9 cellular contexts compared by ENCODE assay signal in genomic region chr6:31952140-31952805, GRCh38. TPM values are rescaled to one million over a fixed set of nuclear protein-coding genes. Genes with fewer than 3 reads are reported as not detected.
DNase-seq lines count a peak whose midpoint lies in the region; ATAC-seq and TF ChIP-seq lines count a peak whose summit lies in the region.
"Had no signal": no experiment of that assay in that cellular context is flagged by ENCODE, and none has a peak within 500 bp of the region (broad histone marks: within the 10 kb centered on the region; RNA-seq: fewer than 3 reads in every experiment).

No MANE protein-coding gene starts in this region.

- H3K4me3 ChIP-seq in HL-60 (replicated peaks; ENCODE audit: insufficient read depth, low read length), result no peak overlapping the region
- no peak overlapping the region for H3K4me3 ChIP-seq in transverse colon
- H3K4me3 ChIP-seq: skin epidermis had no signal

- H3K36me3 Mint-ChIP-seq in T-helper 2 cell treated with Interferon-gamma antibody and Interleukin-4, amounts not matched to agents 5 μg/mL and 100 μg/mL, for 36 hours (ENCODE audit: low read depth), result peaks cover 34% of the 10 kb centered on the region

- H3K4me3 Mint-ChIP-seq in T-helper 2 cell treated with Interferon-gamma antibody and Interleukin-4, amounts not matched to agents 5 μg/mL and 100 μg/mL, for 36 hours, result no peak overlapping the region

- TF ChIP-seq POLR2A in transverse colon (IDR thresholded peaks at IDR 0.05), result no peak

- ATAC-seq in GM19452 (IDR thresholded peaks at IDR 0.05; ENCODE audit: unreplicated experiment) (no peak), HG02798 (IDR thresholded peaks at IDR 0.05; ENCODE audit: poor library complexity, unreplicated experiment) (no peak)

- in situ Hi-C loops in transverse colon (cut with MboI; ENCODE audit: low pct_ligation_motif_present in 1 of 4, low pct_unique_long_range_greater_than_20kb in 1 of 4, low sequenced_read_pairs in 3 of 4), result loop anchor here in 3 of 4 donors (10.0 to 25.0 kb wide), 3 partner anchors 47 to 277 kb away; partner anchors contain the start of gene ZBTB12 (in 1 of the 3)

- H3K4me1 Mint-ChIP-seq in T-helper 2 cell treated with Interferon-gamma antibody and Interleukin-4, amounts not matched to agents 5 μg/mL and 100 μg/mL, for 36 hours (ENCODE audit: low read depth), result peaks cover 4% of the 10 kb centered on the region

- DNase-seq in COR-L47 (lab: John Stamatoyannopoulos, UW) (peak; percentile 22), HL-60 (ENCODE audit: low read depth in 1 of 2, low spot score in 1 of 2) (peak in 1 of 2 experiments; percentile 31), ecto neural progenitor cell (ENCODE audit: low spot score) (peak; percentile 70), medulla oblongata (ENCODE audit: extremely low spot score) (peak; percentile 60), transverse colon (peak; percentile 61)
- peak; percentile 36 for DNase-seq in T-helper 2 cell treated with Interferon-gamma antibody and Interleukin-4, amounts not matched to agents 5 μg/mL and 100 μg/mL, for 36 hours (ENCODE audit: low spot score)

- H3K4me1 ChIP-seq in transverse colon, result peaks cover 0 to under 1% (median 0%) of the 10 kb centered on the region in 4 donors

- peaks cover 0 to 28% (median 15%) of the 10 kb centered on the region in 4 donors for H3K36me3 ChIP-seq in transverse colon

- no peaks in the 10 kb centered on the region for H3K27me3 ChIP-seq in HL-60 (ENCODE audit: insufficient read depth, poor library complexity, severe bottlenecking)
- H3K27me3 ChIP-seq in transverse colon, result no peaks in the 10 kb centered on the region

- WGBS in transverse colon (ENCODE audit: low coverage in 1 of 2), 2 donors, result 56% methylated on average over 5 of the region's 5 CpGs; no CpG with 5 or more reads in 1 of the 2 donors

- H3K27me3 Mint-ChIP-seq in T-helper 2 cell treated with Interferon-gamma antibody and Interleukin-4, amounts not matched to agents 5 μg/mL and 100 μg/mL, for 36 hours (ENCODE audit: low read depth), result no peaks in the 10 kb centered on the region

- H3K9me3 Mint-ChIP-seq in T-helper 2 cell treated with Interferon-gamma antibody and Interleukin-4, amounts not matched to agents 5 μg/mL and 100 μg/mL, for 36 hours, result no peaks in the 10 kb centered on the region

- no peak for TF ChIP-seq EP300 in transverse colon (IDR thresholded peaks at IDR 0.05; ENCODE audit: low read depth)

- peak overlapping the region; percentile 27 for H3K27ac Mint-ChIP-seq in T-helper 2 cell treated with Interferon-gamma antibody and Interleukin-4, amounts not matched to agents 5 μg/mL and 100 μg/mL, for 36 hours

- intact Hi-C loops in transverse colon (cut with DNase I; ENCODE audit: low total_unique reads), result loop anchor here (5.0 kb wide), 1 partner anchor 50 kb away; the partner anchor contains the start of gene ZBTB12

- H3K9me3 ChIP-seq in transverse colon, result no peaks in the 10 kb centered on the region

- no peak overlapping the region for H3K27ac ChIP-seq in HL-60 (replicated peaks)
- peak overlapping the region in 2 of 4 donors; percentile 47 to 54 for H3K27ac ChIP-seq in transverse colon

- TF ChIP-seq CTCF in HL-60 (IDR thresholded peaks at IDR 0.05; ENCODE audit: insufficient read depth, low read length) (peak; percentile 73), transverse colon (IDR thresholded peaks at IDR 0.05) (peak; percentile 65 to 74 (median 72))

RNA-seq across cellular contexts. Expression of gene CFB, which starts 6.4 kb away (rescaled TPM):
- total RNA-seq in transverse colon, result 10 to 100 TPM in 3 of 4 donors, 1 to 10 TPM in 1; 9.0 to 59.7 (median 39.6) TPM

RNA-seq across cellular contexts. Expression of gene NELFE, which starts 6.5 kb away (rescaled TPM):
- 100 to 1,000 TPM in 1 of 4 donors, 10 to 100 TPM in 3; 59.2 to 114 (median 88.0) TPM for total RNA-seq in transverse colon

RNA-seq across cellular contexts. Expression of gene SKIC2, which starts 6.7 kb away (rescaled TPM):
- total RNA-seq in transverse colon, result 100 to 1,000 TPM in 1 of 4 donors, 10 to 100 TPM in 3; 52.8 to 173 (median 71.3) TPM

RNA-seq across cellular contexts. Expression of gene DXO, which starts 19.7 kb away (rescaled TPM):
- 10 to 100 TPM; 17.5 to 29.9 (median 20.9) TPM for total RNA-seq in transverse colon

RNA-seq across cellular contexts. Expression of gene C2, which starts 24.8 kb away (rescaled TPM):
- total RNA-seq in transverse colon, result 1 to 10 TPM; 4.6 to 9.4 (median 7.5) TPM
